11 cellular contexts compared by ENCODE assay signal in the genomic region with DNA sequence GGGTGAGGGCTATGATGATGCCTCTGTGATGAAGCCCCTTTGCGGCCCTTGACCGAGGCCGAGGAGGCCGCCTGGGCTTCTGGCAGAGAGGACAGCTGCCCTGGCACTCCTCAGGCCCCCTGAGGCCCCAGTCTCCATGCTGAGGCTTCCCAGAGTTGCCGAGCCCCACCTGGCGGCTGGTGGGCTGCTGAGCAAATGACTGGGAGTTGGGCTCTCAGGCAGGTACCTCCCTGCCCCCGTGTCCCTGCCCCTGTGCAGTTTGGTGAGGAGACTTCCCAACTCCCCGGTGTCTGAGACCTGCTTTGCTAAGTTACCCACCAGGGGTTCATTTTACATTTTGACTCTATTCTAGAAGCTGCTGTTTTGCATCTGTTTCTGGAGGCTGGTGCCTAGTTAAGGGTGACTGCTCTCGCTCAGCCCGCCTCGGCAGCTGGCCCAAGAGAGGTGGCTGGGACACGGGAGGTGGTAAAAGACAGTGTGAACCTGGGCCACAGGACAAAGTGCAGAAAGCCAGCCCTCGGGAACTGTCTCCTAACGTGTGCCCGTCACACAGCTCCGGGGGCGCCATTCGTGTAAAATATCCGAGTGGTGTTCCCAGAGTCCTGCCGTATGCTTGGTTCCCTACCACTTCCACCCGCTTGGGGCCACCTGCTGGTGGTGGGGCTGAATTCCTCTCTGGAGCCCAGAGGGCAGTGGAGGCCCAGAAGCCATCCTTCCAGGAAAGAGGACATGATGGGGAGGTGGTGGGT.
A peak's percentile ranks its signal among the peaks of the same experiment; 100 is the strongest.
DNase-seq lines count a peak whose midpoint lies in the region; ATAC-seq, FAIRE-seq and TF ChIP-seq lines count a peak whose summit lies in the region.
"Had no signal": no experiment of that assay in that cellular context is flagged by ENCODE, and none has a peak within 500 bp of the region (broad histone marks: within the 10 kb centered on the region; RNA-seq: fewer than 3 reads in every experiment).

No MANE protein-coding gene starts in this region.

- peaks cover 0 to 4% of the 10 kb centered on the region in 2 donors for H3K9me3 ChIP-seq in left lung
- no peaks in the 10 kb centered on the region for H3K9me3 ChIP-seq in effector memory CD4-positive, alpha-beta T cell (ENCODE audit: control insufficient read depth, low read length)

- POLR2A ChIA-PET in AG04449 (lab: Yijun Ruan, JAX): no interaction called here

- intact Hi-C loops in left lung (cut with DNase I): loop anchor here in 1 of 2 donors (2.0 kb wide), 1 partner anchor 89 kb away; no protein-coding TSS in a partner anchor

- DNase-seq in AG04449 (ENCODE audit: low read depth, low spot score) (no peak), RCC 7860 (ENCODE audit: low spot score) (peak; percentile 11), hepatic stellate cell (ENCODE audit: low spot score) (peak; percentile 70), left lung (no peak), NCI-H146 treated with DMSO at 0.1 percent for 48 hours (lab: John Stamatoyannopoulos, UW; ENCODE audit: unreplicated experiment) (no peak)
- no peak for DNase-seq in activated CD4-positive, alpha-beta T cell treated with anti-CD3 and anti-CD28 coated beads for 1 hour
- DNase-seq in effector memory CD4-positive, alpha-beta T cell: no peak
- DNase-seq: DMS79 treated with DMSO at 0.1 percent for 48 hours had no signal

- ATAC-seq in GM18868 (IDR thresholded peaks at IDR 0.05; ENCODE audit: unreplicated experiment): peak; percentile 28
- no peak for ATAC-seq in left lung

- H3K4me1 ChIP-seq in left lung: peaks cover 0 to 6% of the 10 kb centered on the region in 2 donors
- no peaks in the 10 kb centered on the region for H3K4me1 ChIP-seq in effector memory CD4-positive, alpha-beta T cell (ENCODE audit: control insufficient read depth, insufficient read depth, low read length, poor library complexity, severe bottlenecking)
- H3K4me1 ChIP-seq: parathyroid adenoma had no signal

- peaks cover 0 to 76% of the 10 kb centered on the region in 2 donors for H3K36me3 ChIP-seq in left lung
- peaks cover 78% of the 10 kb centered on the region for H3K36me3 ChIP-seq in effector memory CD4-positive, alpha-beta T cell (ENCODE audit: control insufficient read depth, insufficient read depth, low read length)

- H3K27me3 ChIP-seq in left lung: no peaks in the 10 kb centered on the region
- no peaks in the 10 kb centered on the region for H3K27me3 ChIP-seq in effector memory CD4-positive, alpha-beta T cell (replicated peaks; ENCODE audit: control insufficient read depth, insufficient read depth, low read length, poor library complexity, severe bottlenecking)

- no peak for FAIRE-seq in RCC 7860 (lab: Jason Lieb, UNC)

- CTCF ChIA-PET in AG04449 (lab: Yijun Ruan, JAX): interaction anchor here (0.7 to 10.3 kb wide), 29 partner anchors 8 to 522 kb away, joined by 3 to 196 read pairs (median 5); a partner anchor contains a TSS

- no peak overlapping the region for H3K27ac ChIP-seq in left lung
- H3K27ac ChIP-seq in effector memory CD4-positive, alpha-beta T cell (ENCODE audit: insufficient read depth, low read length, poor library complexity, severe bottlenecking): no peak overlapping the region
- H3K27ac ChIP-seq: epithelial cell of prostate, parathyroid adenoma had no signal

- no peak overlapping the region for H3K4me3 ChIP-seq in AG04449 (ENCODE audit: low read depth, low read length)
- no peak overlapping the region for H3K4me3 ChIP-seq in left lung
- H3K4me3 ChIP-seq in effector memory CD4-positive, alpha-beta T cell (ENCODE audit: insufficient read depth, low read depth, low read length, poor library complexity, severe bottlenecking): no peak overlapping the region

- peak; percentile 40 for TF ChIP-seq CTCF in AG04449 (IDR thresholded peaks at IDR 0.05; ENCODE audit: insufficient read depth, low read length, missing control alignments)
- TF ChIP-seq CTCF in left lung (IDR thresholded peaks at IDR 0.05): no peak

Comparison
In these comparisons a context has a peak if more than half of its experiments do, and no peak if none do; other contexts are left out.
1. DNase-seq: peak in RCC 7860 (single experiment) and hepatic stellate cell (single experiment); none in AG04449 (single experiment), left lung (0 of 2), activated CD4-positive, alpha-beta T cell treated with anti-CD3 and anti-CD28 coated beads for 1 hour (single experiment), effector memory CD4-positive, alpha-beta T cell (0 of 3) and NCI-H146 treated with DMSO at 0.1 percent for 48 hours (single experiment).